8 cellular contexts compared by ENCODE assay signal in genomic region chr18:9912285-9912684, GRCh38. TPM values are rescaled to one million over a fixed set of nuclear protein-coding genes. Genes with fewer than 3 reads are reported as not detected.
"Had no signal": no experiment of that assay in that cellular context is flagged by ENCODE, and none has a peak within 500 bp of the region (broad histone marks: within the 10 kb centered on the region; RNA-seq: fewer than 3 reads in every experiment).

No MANE protein-coding gene starts in this region.

RNA-seq across cellular contexts. Expression of gene TXNDC2, which starts 26.5 kb away (rescaled TPM):
- total RNA-seq: activated CD8-positive, alpha-beta memory T cell treated with anti-CD3 and anti-CD28 coated beads for 36 hours; activated naive CD8-positive, alpha-beta T cell treated with anti-CD3 and anti-CD28 coated beads for 36 hours; activated T-cell treated with anti-CD3 and anti-CD28 coated beads, Interleukin-2, amount 50 U/mL, for 4 hours; endothelial cell of umbilical vein; frontal cortex; left ventricle myocardium inferior; occipital lobe; right lobe of liver had no signal
